Comparison of ENCODE assay signal across 15 cellular contexts in the genomic region with DNA sequence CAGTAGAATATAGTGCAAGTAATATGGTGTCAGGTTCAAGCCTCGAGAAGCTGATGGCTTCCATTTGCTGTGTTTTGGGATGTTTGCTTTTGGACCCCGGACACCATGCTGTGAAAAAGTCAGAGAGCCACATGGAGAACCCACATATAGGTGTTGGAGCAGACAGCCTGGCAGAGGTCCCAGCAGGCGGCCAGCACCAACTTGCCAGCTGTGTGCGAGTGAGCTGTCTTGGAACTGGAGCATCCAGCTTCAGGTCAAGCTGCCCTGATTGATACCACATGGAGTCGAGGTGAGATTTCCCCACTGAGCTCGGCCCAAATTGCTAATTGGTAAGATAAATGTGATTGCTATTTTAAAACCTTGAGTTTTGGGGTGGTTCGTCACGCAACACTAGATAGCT.
DNase-seq lines count a peak whose midpoint lies in the region; ATAC-seq and TF ChIP-seq lines count a peak whose summit lies in the region.
"Had no signal": no experiment of that assay in that cellular context is flagged by ENCODE, and none has a peak within 500 bp of the region (broad histone marks: within the 10 kb centered on the region; RNA-seq: fewer than 3 reads in every experiment).

No MANE protein-coding gene starts in this region.

- H3K4me2 ChIP-seq in mesenchymal stem cell (ENCODE audit: low read length, poor library complexity, severe bottlenecking), result no peak overlapping the region
- H3K4me2 ChIP-seq: BLaER1 treated with 17β-estradiol and CSF1 and Interleukin-3, amounts not matched to agents 10 nM and 100 nM had no signal

- H3K4ac ChIP-seq in mesenchymal stem cell (ENCODE audit: low read depth in 1 of 2, low read length in 2 of 2), result no peak overlapping the region

- intact Hi-C loops in Right ventricle myocardium inferior (cut with DNase I), result no loop called here
- intact Hi-C loops in cardiac septum (cut with DNase I), result no loop called here

- no peak overlapping the region for H3K14ac ChIP-seq in mesenchymal stem cell (ENCODE audit: low read length in 2 of 2)

- DNase-seq in Right ventricle myocardium inferior (ENCODE audit: missing footprints) (peak; percentile 73), cardiac septum (ENCODE audit: low spot score) (no peak), foreskin keratinocyte (peak; percentile 12 to 48), mesenchymal stem cell (no peak), T1000 (lab: John Stamatoyannopoulos, UW) (no peak), NCI-H128 (lab: John Stamatoyannopoulos, UW; ENCODE audit: unreplicated experiment) (no peak)
- DNase-seq in activated T-cell treated with anti-CD3 and anti-CD28 coated beads, Interleukin-2, amount 50 U/mL, for 48 hours, result no peak
- DNase-seq: CD8-positive, alpha-beta memory T cell; GOT3; NCI-H1436; NCI-H2081 treated with DMSO at 0.1 percent for 48 hours; NCI-H524; SHP77 had no signal

- no peak overlapping the region for H3K9ac ChIP-seq in mesenchymal stem cell (ENCODE audit: low read length)
- H3K9ac ChIP-seq: BLaER1 treated with 17β-estradiol and CSF1 and Interleukin-3, amounts not matched to agents 10 nM and 100 nM had no signal

- no peaks in the 10 kb centered on the region for H3K36me3 ChIP-seq in mesenchymal stem cell (ENCODE audit: control insufficient read depth in 1 of 2, insufficient read depth in 2 of 2, low read depth in 1 of 2, low read length in 2 of 2)
- H3K36me3 ChIP-seq: BLaER1 treated with 17β-estradiol and CSF1 and Interleukin-3, amounts not matched to agents 10 nM and 100 nM had no signal

- H2BK120ac ChIP-seq in mesenchymal stem cell (ENCODE audit: low read depth, low read length), result no peak overlapping the region

- H3K27me3 ChIP-seq in foreskin keratinocyte, result no peaks in the 10 kb centered on the region
- no peaks in the 10 kb centered on the region for H3K27me3 ChIP-seq in mesenchymal stem cell (ENCODE audit: control insufficient read depth in 1 of 2, insufficient read depth in 1 of 2, low read length in 2 of 2)
- H3K27me3 ChIP-seq: BLaER1 treated with 17β-estradiol and CSF1 and Interleukin-3, amounts not matched to agents 10 nM and 100 nM had no signal

- no peak overlapping the region for H3K18ac ChIP-seq in mesenchymal stem cell (ENCODE audit: low read depth in 1 of 2, low read length in 2 of 2)

- ATAC-seq in Right ventricle myocardium inferior, result peak; percentile 31
- ATAC-seq in foreskin keratinocyte, result no peak
- ATAC-seq: Panc1 had no signal

- no peak overlapping the region for H2BK5ac ChIP-seq in mesenchymal stem cell (ENCODE audit: low read depth, low read length, poor library complexity, severe bottlenecking)

- H2AFZ ChIP-seq in mesenchymal stem cell (ENCODE audit: low read depth, low read length), result no peak overlapping the region

- no peak overlapping the region for H2AK5ac ChIP-seq in mesenchymal stem cell (ENCODE audit: low read length, severe bottlenecking)

- no peak overlapping the region for H2BK15ac ChIP-seq in mesenchymal stem cell (ENCODE audit: low read depth, poor library complexity, severe bottlenecking)

- H3K27ac ChIP-seq in foreskin keratinocyte, result no peak overlapping the region
- no peak overlapping the region for H3K27ac ChIP-seq in mesenchymal stem cell (ENCODE audit: low read length, poor library complexity, severe bottlenecking)
- H3K27ac ChIP-seq: BLaER1 treated with 17β-estradiol and CSF1 and Interleukin-3, amounts not matched to agents 10 nM and 100 nM had no signal

- H3K23ac ChIP-seq in mesenchymal stem cell (ENCODE audit: low read length in 2 of 2), result no peak overlapping the region

- H3K9me3 ChIP-seq in mesenchymal stem cell (ENCODE audit: control insufficient read depth, low read length), result peaks cover 26% of the 10 kb centered on the region

- WGBS in mesenchymal stem cell, result 96% methylated on average over 7 of the region's 8 CpGs

- no peak overlapping the region for H4K91ac ChIP-seq in mesenchymal stem cell (ENCODE audit: low read length)

- no peak overlapping the region for H2BK12ac ChIP-seq in mesenchymal stem cell (ENCODE audit: low read length in 2 of 2)

- H4K8ac ChIP-seq in mesenchymal stem cell (ENCODE audit: low read length), result peak overlapping the region; percentile 42

- H3K4me1 ChIP-seq in foreskin keratinocyte (peaks cover 12% of the 10 kb centered on the region), mesenchymal stem cell (ENCODE audit: control insufficient read depth, insufficient read depth, low read depth, low read length) (no peaks in the 10 kb centered on the region)

- TF ChIP-seq CTCF in foreskin keratinocyte (conservative IDR thresholded peaks at IDR 0.05), result no peak

- H3K79me1 ChIP-seq in mesenchymal stem cell (replicated peaks; ENCODE audit: low read length, poor library complexity, severe bottlenecking), result no peaks in the 10 kb centered on the region

- H3K4me3 ChIP-seq in mesenchymal stem cell (ENCODE audit: insufficient read depth in 1 of 2, low read depth in 1 of 2, low read length in 2 of 2), result no peak overlapping the region
- H3K4me3 ChIP-seq: BLaER1 treated with 17β-estradiol and CSF1 and Interleukin-3, amounts not matched to agents 10 nM and 100 nM had no signal

Comparison
In these comparisons a context has a peak if more than half of its experiments do, and no peak if none do; other contexts are left out.
1. DNase-seq: peak in Right ventricle myocardium inferior (single experiment) and foreskin keratinocyte (2 of 2); none in cardiac septum (single experiment), mesenchymal stem cell (single experiment), T1000 (single experiment), NCI-H128 (single experiment) and activated T-cell treated with anti-CD3 and anti-CD28 coated beads, Interleukin-2, amount 50 U/mL, for 48 hours (0 of 2).